In genomic region chr9:2466703-2467102, GRCh38 we compare ENCODE assay signal across 14 cellular contexts.
DNase-seq lines count a peak whose midpoint lies in the region; ATAC-seq, FAIRE-seq and TF ChIP-seq lines count a peak whose summit lies in the region.
"Had no signal": no experiment of that assay in that cellular context is flagged by ENCODE, and none has a peak within 500 bp of the region (broad histone marks: within the 10 kb centered on the region; RNA-seq: fewer than 3 reads in every experiment).

No MANE protein-coding gene starts in this region.

- CTCF ChIA-PET in HepG2 (lab: Yijun Ruan, JAX; ENCODE audit: low intra/inter-chr PET ratio, low total read pairs), result no interaction called here

- H2AFZ ChIP-seq in HepG2 (ENCODE audit: low read length), result no peak overlapping the region

- BruUV-seq in HepG2 (replicated peaks; lab: Mats Ljungman, UMichigan), result no TSS peak

- H3K9me3 ChIP-seq in liver (ENCODE audit: control insufficient read depth in 4 of 4, low read length in 3 of 4) (no peaks in the 10 kb centered on the region), HepG2 (ENCODE audit: low read length) (no peaks in the 10 kb centered on the region)

- in situ Hi-C loops in HepG2 (cut with HindIII; ENCODE audit: extremely low pct_ligation_motif_present, low pct_unique_long_range_greater_than_20kb), result no loop called here

- no peak for FAIRE-seq in HepG2 (lab: Jason Lieb, UNC)

- H3K27ac ChIP-seq in liver (ENCODE audit: low read depth in 1 of 2, low read length in 2 of 2), result peak overlapping the region; percentile 30
- H3K27ac ChIP-seq in HepG2 (ENCODE audit: extremely low read length, insufficient read depth, low read length), result no peak overlapping the region
- H3K27ac ChIP-seq in caudate nucleus (ENCODE audit: low read depth, low read length), result no peak overlapping the region
- H3K27ac ChIP-seq: WERI-Rb-1 had no signal

- H3K79me2 ChIP-seq in HepG2 (ENCODE audit: insufficient read depth, low read length), result no peaks in the 10 kb centered on the region

- no peaks in the 10 kb centered on the region for H3K36me3 ChIP-seq in liver (ENCODE audit: control insufficient read depth in 4 of 4, insufficient read depth in 3 of 4, low read depth in 1 of 4, low read length in 3 of 4)
- H3K36me3 ChIP-seq in HepG2 (replicated peaks in 1 of 2; ENCODE audit: control insufficient read depth in 1 of 2, insufficient read depth in 2 of 2, low read length in 2 of 2), result no peaks in the 10 kb centered on the region
- H3K36me3 ChIP-seq: WERI-Rb-1 had no signal

- whole genome bisulfite sequencing in liver, result 42% methylated on average over 6 of the region's 6 CpGs
- WGBS in HepG2 (ENCODE audit: low lambda C conversion rate), result 78% methylated on average over 6 of the region's 6 CpGs

- H3K27me3 ChIP-seq in liver (ENCODE audit: control insufficient read depth in 4 of 4, insufficient read depth in 4 of 4, low read length in 3 of 4) (no peaks in the 10 kb centered on the region), HepG2 (ENCODE audit: control insufficient read depth in 1 of 2, insufficient read depth in 2 of 2, low read length in 2 of 2) (peaks cover 0 to 1% of the 10 kb centered on the region in 2 experiments; a peak in 1 of 5 replicates)

- no peak overlapping the region for H3K4me2 ChIP-seq in HepG2 (ENCODE audit: low read depth, low read length)

- H4K20me1 ChIP-seq in HepG2 (ENCODE audit: insufficient read depth, low read length), result no peaks in the 10 kb centered on the region

- TF ChIP-seq RAD21 in liver (IDR thresholded peaks at IDR 0.05), result no peak
- TF ChIP-seq RAD21 in HepG2 (CRISPR knock-in tag; IDR thresholded peaks at IDR 0.05), result no peak

- intact Hi-C loops in HepG2 (cut with micrococcal nuclease; ENCODE audit: unreplicated experiment) (no loop called here), Right ventricle myocardium superior (cut with DNase I) (no loop called here)

- no peak for TF ChIP-seq POLR2A in HepG2 (IDR thresholded peaks at IDR 0.05; ENCODE audit: insufficient read depth in 1 of 2, low read depth in 2 of 2, low read length in 2 of 2)

- TF ChIP-seq CTCF in liver (IDR thresholded peaks at IDR 0.05; ENCODE audit: low read depth, low read length, missing input control) (no peak), HepG2 (CRISPR knock-in tag; IDR thresholded peaks at IDR 0.05) (no peak)

- ATAC-seq in HepG2, result no peak
- ATAC-seq in esophagus mucosa, result peak; percentile 32
- no peak for ATAC-seq in Right ventricle myocardium superior (ENCODE audit: poor library complexity)

- H3K9ac ChIP-seq in liver (ENCODE audit: low read depth in 1 of 2, low read length in 2 of 2) (no peak overlapping the region), HepG2 (ENCODE audit: insufficient read depth, low read depth, low read length) (no peak overlapping the region)

- no peak overlapping the region for H3K4me3 ChIP-seq in liver (ENCODE audit: low read depth in 1 of 3, low read length in 3 of 3)
- no peak overlapping the region for H3K4me3 ChIP-seq in HepG2 (replicated peaks in 1 of 3; ENCODE audit: insufficient read depth in 1 of 3, low read depth in 2 of 3, low read length in 3 of 3)

- POLR2A ChIA-PET in HepG2 (lab: Yijun Ruan, JAX), result interaction anchor here (1.1 kb wide), 1 partner anchor 377 kb away, joined by 3 read pairs; the partner anchor contains the start of gene PUM3

- H3K4me1 ChIP-seq in liver (ENCODE audit: control insufficient read depth in 4 of 4, insufficient read depth in 4 of 4, low read length in 3 of 4) (peaks cover 0 to 15% (median 10%) of the 10 kb centered on the region in 4 donors), HepG2 (ENCODE audit: insufficient read depth, low read length) (peaks cover 17% of the 10 kb centered on the region)

- TF ChIP-seq EP300 in HepG2 (IDR thresholded peaks at IDR 0.05; ENCODE audit: low read depth in 2 of 2, low read length in 2 of 2) (no peak), HepG2 (CRISPR knock-in tag; IDR thresholded peaks at IDR 0.05; ENCODE audit: borderline replicate concordance) (no peak)

- DNase-seq in HepG2 (ENCODE audit: low spot score) (no peak), NCI-H345 (lab: John Stamatoyannopoulos, UW) (peak; percentile 81), caudate nucleus (lab: John Stamatoyannopoulos, UW) (no peak), CD1c-positive myeloid dendritic cell (ENCODE audit: extremely low spot score) (no peak), Right ventricle myocardium superior (no peak), NOMO-1 treated with dmso at 0.1 percent for 144 hours (lab: John Stamatoyannopoulos, UW; ENCODE audit: unreplicated experiment) (no peak)
- DNase-seq: activated CD8-positive, alpha-beta memory T cell treated with anti-CD3 and anti-CD28 coated beads for 24 hours; activated gamma-delta T cell; mesenchymal stem cell; NCI-H1694 treated with DMSO at 0.1 percent for 48 hours; SW 1271; WERI-Rb-1 had no signal

TF ChIP-seq in liver, 16 proteins besides CTCF, POLR2A, EP300 and RAD21 (continues in another document):
- TF ChIP-seq FOXA1 (IDR thresholded peaks at IDR 0.05), result no peak
- no peak for TF ChIP-seq MAX (IDR thresholded peaks at IDR 0.05)
- no peak for TF ChIP-seq TAF1 (conservative IDR thresholded peaks at IDR 0.05)
- TF ChIP-seq FOXA2 (IDR thresholded peaks at IDR 0.05), result no peak
- TF ChIP-seq JUND (IDR thresholded peaks at IDR 0.05), result no peak
- TF ChIP-seq NR2F2 (IDR thresholded peaks at IDR 0.05), result no peak
- TF ChIP-seq YY1 (IDR thresholded peaks at IDR 0.05), result peak; percentile 9
- no peak for TF ChIP-seq EGR1 (IDR thresholded peaks at IDR 0.05; ENCODE audit: low read depth in 2 of 2)
- TF ChIP-seq REST (IDR thresholded peaks at IDR 0.05), result no peak
- no peak for TF ChIP-seq GABPA (IDR thresholded peaks at IDR 0.05 in 1 of 2, conservative IDR thresholded peaks at IDR 0.05 in 1 of 2)

TF ChIP-seq in HepG2, 621 proteins besides CTCF, POLR2A, EP300 and RAD21:
- no peak for TF ChIP-seq ZNF724P (CRISPR knock-in tag; IDR thresholded peaks at IDR 0.05; ENCODE audit: borderline replicate concordance)
- TF ChIP-seq MIER2 (CRISPR knock-in tag; IDR thresholded peaks at IDR 0.05), result no peak
- no peak for TF ChIP-seq ZNF510 (CRISPR knock-in tag; IDR thresholded peaks at IDR 0.05; ENCODE audit: low read depth)
- TF ChIP-seq SP4 (CRISPR knock-in tag; IDR thresholded peaks at IDR 0.05), result no peak
- no peak for TF ChIP-seq ZBTB3 (CRISPR knock-in tag; IDR thresholded peaks at IDR 0.05; ENCODE audit: borderline replicate concordance, low read depth)
- TF ChIP-seq POGK (CRISPR knock-in tag; conservative IDR thresholded peaks at IDR 0.05), result no peak
- TF ChIP-seq NCOA5 (CRISPR knock-in tag; IDR thresholded peaks at IDR 0.05), result no peak
- TF ChIP-seq ZMYM3 (CRISPR knock-in tag; IDR thresholded peaks at IDR 0.05), result no peak
- no peak for TF ChIP-seq ZNF432 (CRISPR knock-in tag; IDR thresholded peaks at IDR 0.05; ENCODE audit: borderline replicate concordance)
- TF ChIP-seq MTERF4 (CRISPR knock-in tag; IDR thresholded peaks at IDR 0.05), result no peak
- no peak for TF ChIP-seq PTBP1 (IDR thresholded peaks at IDR 0.05; ENCODE audit: low read depth, low read length, poor library complexity, severe bottlenecking)
- TF ChIP-seq ZBTB7B (CRISPR knock-in tag; IDR thresholded peaks at IDR 0.05), result no peak
- no peak for TF ChIP-seq TMF1 (CRISPR knock-in tag; IDR thresholded peaks at IDR 0.05; ENCODE audit: low read depth)
- TF ChIP-seq ZKSCAN8 (CRISPR knock-in tag; IDR thresholded peaks at IDR 0.05; ENCODE audit: borderline replicate concordance), result no peak
- TF ChIP-seq BRCA1 (CRISPR knock-in tag; IDR thresholded peaks at IDR 0.05), result no peak
- no peak for TF ChIP-seq ZNF564 (CRISPR knock-in tag; IDR thresholded peaks at IDR 0.05)
- no peak for TF ChIP-seq CAMTA2 (CRISPR knock-in tag; IDR thresholded peaks at IDR 0.05; ENCODE audit: borderline replicate concordance)
- TF ChIP-seq MXD4 (CRISPR knock-in tag; IDR thresholded peaks at IDR 0.05), result no peak

Comparison
In these comparisons a context has a peak if more than half of its experiments do, and no peak if none do; other contexts are left out.
1. H3K27ac ChIP-seq: peak in liver (2 of 2); none in HepG2 (single experiment) and caudate nucleus (single experiment).